In genomic region chr3:124017502-124017901, GRCh38 we compare ENCODE assay signal across 14 cellular contexts. TPM values are rescaled to one million over a fixed set of nuclear protein-coding genes. Genes with fewer than 3 reads are reported as not detected.
DNase-seq lines count a peak whose midpoint lies in the region; ATAC-seq and TF ChIP-seq lines count a peak whose summit lies in the region.
"Not testable (repeated sequence)": the region's sequence is repeated elsewhere in the genome, so short reads cannot be mapped to it uniquely, and the experiment has no call there.
"Had no signal": no experiment of that assay in that cellular context is flagged by ENCODE, and none has a peak within 500 bp of the region (broad histone marks: within the 10 kb centered on the region; RNA-seq: fewer than 3 reads in every experiment).

No MANE protein-coding gene starts in this region.

- H3K36me3 ChIP-seq in HEK293 (ENCODE audit: control insufficient read depth in 2 of 2, insufficient read depth in 1 of 2, low read length in 2 of 2); body of pancreas (replicated peaks in 1 of 2; ENCODE audit: insufficient read depth in 1 of 2, low read depth in 2 of 2): not testable (repeated sequence)

- H3K4me1 Mint-ChIP-seq in nephron progenitor cell: peaks cover 28% of the 10 kb centered on the region

- not testable (repeated sequence) for H3K36me3 Mint-ChIP-seq in nephron progenitor cell (ENCODE audit: low read depth)

- intact Hi-C loops in body of pancreas (cut with DNase I): not testable (repeated sequence)

- CTCF ChIA-PET in HEK293 (lab: Yijun Ruan, JAX): interaction anchor here (0.6 to 5.2 kb wide), 14 partner anchors 16 to 542 kb away, joined by 3 to 47 read pairs (median 5); partner anchors contain the start of gene KALRN

- not testable (repeated sequence) for TF ChIP-seq CTCF in HEK293 (tag by site-specific recombination; IDR thresholded peaks at IDR 0.05); body of pancreas (IDR thresholded peaks at IDR 0.05); nephron progenitor cell (IDR thresholded peaks at IDR 0.05)

- H3K4me3 ChIP-seq in HEK293 (ENCODE audit: low read depth, low read length); body of pancreas: not testable (repeated sequence)

- H3K27ac ChIP-seq in HEK293 (ENCODE audit: extremely low read depth, low read depth, low read length); body of pancreas: not testable (repeated sequence)

- peak; percentile 87 for ATAC-seq in body of pancreas

- POLR2A ChIA-PET in HEK293 (lab: Yijun Ruan, JAX): not testable (repeated sequence)

- H3K9me3 Mint-ChIP-seq in nephron progenitor cell: peaks cover 11% of the 10 kb centered on the region

- H3K9me3 ChIP-seq in HEK293 (ENCODE audit: control insufficient read depth, insufficient read depth, low read depth, low read length); body of pancreas: not testable (repeated sequence)

- H3K27me3 ChIP-seq in body of pancreas: not testable (repeated sequence)

- whole genome bisulfite sequencing in body of pancreas, 2 donors: 16 to 25% methylated on average over 6 of the region's 6 CpGs

- not testable (repeated sequence) for H3K4me3 Mint-ChIP-seq in nephron progenitor cell

- H3K27me3 Mint-ChIP-seq in nephron progenitor cell (ENCODE audit: low read depth, poor library complexity): peaks cover 21% of the 10 kb centered on the region

- peak; percentile 74 for DNase-seq in COR-L47 (lab: John Stamatoyannopoulos, UW)
- peak; percentile 73 for DNase-seq in NCI-H2029 (lab: John Stamatoyannopoulos, UW)
- DNase-seq in NCI-H69 (lab: John Stamatoyannopoulos, UW): peak; percentile 66
- peak; percentile 25 for DNase-seq in RPMI7951 (ENCODE audit: low read depth)
- DNase-seq in body of pancreas: peak in 2 of 4 donors; percentile 28 to 43
- DNase-seq in left kidney (ENCODE audit: low read depth, low spot score): peak; percentile 64
- DNase-seq in nephron progenitor cell: not testable (repeated sequence)

- H3K4me1 ChIP-seq in HEK293 (ENCODE audit: control insufficient read depth, insufficient read depth, low read length); body of pancreas: not testable (repeated sequence)

- peak overlapping the region; percentile 13 for H3K27ac Mint-ChIP-seq in nephron progenitor cell

- not testable (repeated sequence) for TF ChIP-seq POLR2A in body of pancreas (IDR thresholded peaks at IDR 0.05)

TF ChIP-seq in HEK293, 187 proteins besides CTCF, POLR2A, EP300 and RAD21:
- peak; percentile 30; the same call in 1 of the 2 replicates for TF ChIP-seq ZFHX2 (tag by site-specific recombination; conservative IDR thresholded peaks at IDR 0.05)
- 0 out of 2 replicates have a peak, but pooled peaks have one; percentile 20 for TF ChIP-seq KLF17 (tag by site-specific recombination; IDR thresholded peaks at IDR 0.05)
- peak; percentile 48; the same call in 1 of the 2 replicates for TF ChIP-seq WT1 (tag by site-specific recombination; IDR thresholded peaks at IDR 0.05)
- TF ChIP-seq EGR2 (tag by site-specific recombination; IDR thresholded peaks at IDR 0.05; ENCODE audit: low read depth): peak; percentile 50; the same call in 1 of the 2 replicates

RNA-seq across cellular contexts. Expression of gene KALRN, which starts 15.7 kb away (rescaled TPM):
- 0.88 and 1.4 TPM in 2 replicates for total RNA-seq in RPMI7951 (2014; rRNA removed; shearing (Covaris generic))
- 10 to 100 TPM; 22.6 to 33.0 TPM for total RNA-seq in body of pancreas

RNA-seq across cellular contexts. Expression of gene ROPN1, which starts 25.6 kb away (rescaled TPM):
- 1.3 TPM in 1 of 2 replicates, not detected in the other for total RNA-seq in RPMI7951 (2014; rRNA removed; shearing (Covaris generic))
- not detected for total RNA-seq in body of pancreas
- total RNA-seq: CD4-positive, alpha-beta memory T cell; GM12878; H4; M059J; OCI-LY7; Right ventricle myocardium superior had no signal

RNA-seq across cellular contexts. Expression of gene CCDC14, which starts 56.5 kb away (rescaled TPM):
- total RNA-seq in RPMI7951 (2014; rRNA removed; shearing (Covaris generic)): 49.3 and 58.5 TPM in 2 replicates
- total RNA-seq in body of pancreas: 10 to 100 TPM; 23.1 to 38.2 TPM
